Comparison of ENCODE assay signal across 12 cellular contexts in the genomic region with DNA sequence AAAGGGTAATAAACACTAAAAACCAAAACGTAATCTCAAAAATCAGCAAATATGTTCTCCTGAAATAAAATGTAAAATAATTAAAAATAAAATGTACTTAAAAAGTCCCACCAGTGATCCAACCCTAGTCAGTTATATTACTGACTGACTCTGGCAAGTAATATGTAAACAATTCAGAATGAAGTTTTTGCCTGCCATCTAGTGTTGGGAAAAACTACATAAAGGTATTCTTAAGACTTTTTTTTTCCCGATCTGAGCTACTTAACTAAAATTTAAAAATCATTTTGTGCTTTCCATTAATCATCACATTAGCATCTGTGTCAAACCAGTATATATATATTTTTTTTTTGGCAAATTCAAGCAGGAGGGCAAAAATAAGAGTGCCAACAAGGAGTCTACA. TPM values are rescaled to one million over a fixed set of nuclear protein-coding genes. Genes with fewer than 3 reads are reported as not detected.
A peak's percentile ranks its signal among the peaks of the same experiment; 100 is the strongest.
DNase-seq lines count a peak whose midpoint lies in the region; ATAC-seq, FAIRE-seq and TF ChIP-seq lines count a peak whose summit lies in the region.
"Had no signal": no experiment of that assay in that cellular context is flagged by ENCODE, and none has a peak within 500 bp of the region (broad histone marks: within the 10 kb centered on the region; RNA-seq: fewer than 3 reads in every experiment).

No MANE protein-coding gene starts in this region.

- H3K4me3 ChIP-seq in PC-9 = no peak overlapping the region
- H3K4me3 ChIP-seq in retinal pigment epithelial cell (ENCODE audit: low read length) = no peak overlapping the region
- H3K4me3 ChIP-seq: skin epidermis, suprapubic skin had no signal

- H3K36me3 ChIP-seq in PC-9 (ENCODE audit: low read depth) = no peaks in the 10 kb centered on the region; the same call in 1 of the 2 replicates

- no peaks in the 10 kb centered on the region for H3K4me1 ChIP-seq in PC-9 (replicated peaks; ENCODE audit: insufficient read depth)

- no peak for FAIRE-seq in H54 (lab: Jason Lieb, UNC)

- H3K9me3 ChIP-seq in PC-9 (ENCODE audit: insufficient read depth, low read depth) = no peaks in the 10 kb centered on the region
- H3K9me3 ChIP-seq: suprapubic skin had no signal

- H3F3A ChIP-seq in PC-9 (ENCODE audit: insufficient read depth, low read depth) = 0 out of 2 replicates have a peak, but pooled peaks cover 2% of the 10 kb centered on the region

- no peak for ATAC-seq in HG03135 (IDR thresholded peaks at IDR 0.05; ENCODE audit: unreplicated experiment)

- H3K9me2 ChIP-seq in PC-9 (ENCODE audit: insufficient read depth) = no peaks in the 10 kb centered on the region

- POLR2A ChIA-PET in PC-9 (lab: Charles Lee; ENCODE audit: unreplicated experiment) = interaction anchor here (0.7 kb wide), 1 partner anchor 21 kb away, joined by 3 read pairs; no protein-coding TSS in a partner anchor

- no peak overlapping the region for H3K4me2 ChIP-seq in PC-9

- H3K27ac ChIP-seq in PC-9 = no peak overlapping the region
- H3K27ac ChIP-seq: skin epidermis, suprapubic skin had no signal

- H3K27me3 ChIP-seq in PC-9 (ENCODE audit: insufficient read depth, low read depth) = no peaks in the 10 kb centered on the region
- H3K27me3 ChIP-seq: suprapubic skin had no signal

- CTCF ChIA-PET in PC-9 (lab: Charles Lee) = interaction anchor here (0.5 kb wide), 1 partner anchor 1670 kb away, joined by 5 read pairs; no protein-coding TSS in a partner anchor

- TF ChIP-seq CTCF in PC-9 (conservative IDR thresholded peaks at IDR 0.05) (peak; percentile 29), retinal pigment epithelial cell (conservative IDR thresholded peaks at IDR 0.05; ENCODE audit: low read depth, low read length) (peak; percentile 22)

- DNase-seq in NCI-H2196 (lab: John Stamatoyannopoulos, UW; ENCODE audit: unreplicated experiment) (peak; percentile 3), NCI-H2196 treated with DMSO at 0.1 percent for 48 hours (lab: John Stamatoyannopoulos, UW; ENCODE audit: unreplicated experiment) (no peak), PC-9 (no peak), fibroblast of gingiva (ENCODE audit: low read depth) (peak; percentile 22), retinal pigment epithelial cell (ENCODE audit: low read depth) (no peak), H54 (ENCODE audit: insufficient read length, low spot score) (no peak), mesenteric fat pad (ENCODE audit: low spot score) (no peak)
- DNase-seq: activated naive CD4-positive, alpha-beta T cell treated with anti-CD3 and anti-CD28 coated beads for 36 hours; CD4-positive, alpha-beta T cell had no signal

- no peak for TF ChIP-seq POLR2A in H54 (IDR thresholded peaks at IDR 0.05; ENCODE audit: low read depth, low read length)

- H4K20me1 ChIP-seq in PC-9 (ENCODE audit: insufficient read depth) = no peaks in the 10 kb centered on the region

- intact Hi-C loops in PC-9 (cut with micrococcal nuclease; ENCODE audit: unreplicated experiment) = no loop called here

- H3K79me2 ChIP-seq in PC-9 (ENCODE audit: low read depth) = no peaks in the 10 kb centered on the region

- H2AFZ ChIP-seq in PC-9 = no peak overlapping the region

- no TSS peak for BruUV-seq in PC-9 (replicated peaks; lab: Mats Ljungman, UMichigan)

RNA-seq across cellular contexts. Expression of a gene that starts 24.0 kb away (rescaled TPM):
- 7.1 and 7.3 TPM in 2 replicates for total RNA-seq in PC-9 (2021)
- 30.4 TPM for total RNA-seq in mesenteric fat pad

RNA-seq across cellular contexts. Expression of a gene that starts 24.1 kb away (rescaled TPM):
- total RNA-seq in PC-9 (2021) (11.9 and 16.7 TPM in 2 replicates), mesenteric fat pad (15.7 TPM)

Comparison
In these comparisons a context has a peak if more than half of its experiments do, and no peak if none do; other contexts are left out.
1. DNase-seq: peak in NCI-H2196 (single experiment) and fibroblast of gingiva (single experiment); none in NCI-H2196 treated with DMSO at 0.1 percent for 48 hours (single experiment), PC-9 (0 of 2), retinal pigment epithelial cell (single experiment), H54 (single experiment) and mesenteric fat pad (single experiment).